Comparison of ENCODE assay signal across 18 cellular contexts in genomic region chr2:85525029-85525428, GRCh38. TPM values are rescaled to one million over a fixed set of nuclear protein-coding genes. Genes with fewer than 3 reads are reported as not detected.
DNase-seq lines count a peak whose midpoint lies in the region; ATAC-seq, FAIRE-seq and TF ChIP-seq lines count a peak whose summit lies in the region.
"Had no signal": no experiment of that assay in that cellular context is flagged by ENCODE, and none has a peak within 500 bp of the region (broad histone marks: within the 10 kb centered on the region; RNA-seq: fewer than 3 reads in every experiment).

No MANE protein-coding gene starts in this region.

- no peaks in the 10 kb centered on the region for H3K27me3 ChIP-seq in H1 (replicated peaks in 1 of 4; ENCODE audit: control insufficient read depth in 3 of 4, extremely low read depth in 1 of 4, insufficient read depth in 3 of 4, low read length in 3 of 4)
- H3K27me3 ChIP-seq in skeletal muscle tissue (ENCODE audit: control insufficient read depth in 3 of 3, insufficient read depth in 3 of 3, low read length in 3 of 3) = no peaks in the 10 kb centered on the region
- no peaks in the 10 kb centered on the region for H3K27me3 ChIP-seq in lower lobe of right lung (ENCODE audit: low read depth)

- H2BK120ac ChIP-seq in H1 (replicated peaks; ENCODE audit: low read depth, low read length) = no peak overlapping the region

- H3K9me3 ChIP-seq in H1 (ENCODE audit: insufficient read depth in 2 of 2, low read depth in 1 of 2, low read length in 1 of 2) (no peaks in the 10 kb centered on the region), skeletal muscle tissue (ENCODE audit: control insufficient read depth in 3 of 3, low read length in 3 of 3) (no peaks in the 10 kb centered on the region), lower lobe of right lung (no peaks in the 10 kb centered on the region)
- H3K9me3 ChIP-seq: psoas muscle had no signal

- no peak overlapping the region for H3K56ac ChIP-seq in H1 (replicated peaks; ENCODE audit: insufficient read length, low read depth, low read length)

- TF ChIP-seq RAD21 in H1 (IDR thresholded peaks at IDR 0.05 in 1 of 2, conservative IDR thresholded peaks at IDR 0.05 in 1 of 2; ENCODE audit: low read depth in 2 of 2, low read length in 2 of 2) = no peak

- TF ChIP-seq EP300 in H1 (IDR thresholded peaks at IDR 0.05; ENCODE audit: borderline replicate concordance in 1 of 2, low read depth in 2 of 2, low read length in 2 of 2) = no peak

- H3K4me3 ChIP-seq in NB4 (ENCODE audit: low read depth, low read length) (peak overlapping the region; percentile 39), H1 (ENCODE audit: extremely low read depth in 1 of 4, insufficient read depth in 2 of 4, low read depth in 3 of 4, low read length in 4 of 4) (no peak overlapping the region), skeletal muscle tissue (ENCODE audit: low read length in 3 of 3) (no peak overlapping the region), lower lobe of right lung (no peak overlapping the region)
- H3K4me3 ChIP-seq: psoas muscle had no signal

- H3K9ac ChIP-seq in H1 (replicated peaks in 1 of 4; ENCODE audit: extremely low read depth in 1 of 4, low read depth in 3 of 4, low read length in 3 of 4) (no peak overlapping the region), skeletal muscle tissue (ENCODE audit: low read depth in 1 of 3, low read length in 3 of 3) (peak overlapping the region in 1 of 3 donors; percentile 33)

- no peak for FAIRE-seq in H1 (lab: Jason Lieb, UNC)
- FAIRE-seq: G401.6, GM18507 had no signal

- peaks cover 12% of the 10 kb centered on the region for H3K27me3 Mint-ChIP-seq in activated T-cell treated with anti-CD3 and anti-CD28 coated beads, Interleukin-2, amount 50 U/mL, for 24 hours

- H2AK5ac ChIP-seq in H1 (ENCODE audit: low read depth, low read length) = no peak overlapping the region; the same call in 1 of the 2 replicates

- no peak overlapping the region for H3K14ac ChIP-seq in H1 (ENCODE audit: insufficient read length)

- no peaks in the 10 kb centered on the region for H3K36me3 ChIP-seq in H1 (ENCODE audit: control insufficient read depth in 2 of 4, insufficient read depth in 4 of 4, low read length in 3 of 4)
- H3K36me3 ChIP-seq in skeletal muscle tissue (ENCODE audit: control insufficient read depth in 3 of 3, insufficient read depth in 3 of 3, low read length in 3 of 3) = no peaks in the 10 kb centered on the region
- no peaks in the 10 kb centered on the region for H3K36me3 ChIP-seq in lower lobe of right lung

- H2BK15ac ChIP-seq in H1 (ENCODE audit: low read length) = no peak overlapping the region

- H3K79me1 ChIP-seq in H1 (ENCODE audit: low read depth, low read length) = no peaks in the 10 kb centered on the region

- no peak for ATAC-seq in lower lobe of right lung

- no peaks in the 10 kb centered on the region for H3K9me3 Mint-ChIP-seq in activated T-cell treated with anti-CD3 and anti-CD28 coated beads, Interleukin-2, amount 50 U/mL, for 24 hours
- H3K9me3 Mint-ChIP-seq: CD4-positive, CD25-positive, alpha-beta regulatory T cell; central memory CD8-positive, alpha-beta T cell; memory B cell; stimulated activated naive CD8-positive, alpha-beta T cell treated with anti-CD3 and anti-CD28 coated beads, Interleukin-15, Interleukin-2, amounts not matched to agents 100 ng/mL and 50 ng/mL, for 24 hours had no signal

- no peaks in the 10 kb centered on the region for H3K79me2 ChIP-seq in H1 (ENCODE audit: control insufficient read depth in 1 of 2, insufficient read depth in 2 of 2, low read length in 2 of 2)

- H4K5ac ChIP-seq in H1 (ENCODE audit: insufficient read length, low read depth, low read length) = no peak overlapping the region

- no peak overlapping the region for H4K91ac ChIP-seq in H1 (replicated peaks; ENCODE audit: insufficient read length, low read length)

- intact Hi-C loops in lower lobe of right lung (cut with DNase I) = no loop called here

- H2BK5ac ChIP-seq in H1 (ENCODE audit: low read depth, low read length) = no peak overlapping the region

- no peak overlapping the region for H3K23ac ChIP-seq in H1 (ENCODE audit: insufficient read length)

- DNase-seq in NB4 (ENCODE audit: low read depth) (peak; percentile 33), H1 (ENCODE audit: low read depth in 1 of 2, low spot score in 2 of 2) (no peak), lower lobe of right lung (no peak), NCI-H526 treated with DMSO at 0.1 percent for 48 hours (lab: John Stamatoyannopoulos, UW) (no peak)
- DNase-seq in activated T-cell treated with anti-CD3 and anti-CD28 coated beads, Interleukin-2, amount 50 U/mL, for 24 hours = no peak
- DNase-seq: activated CD8-positive, alpha-beta memory T cell treated with anti-CD3 and anti-CD28 coated beads for 24 hours; activated naive CD4-positive, alpha-beta T cell treated with Interleukin-2 at 50 U/mL for 16 hours; CD4-positive, CD25-positive, alpha-beta regulatory T cell; HCEC 1CT; NCI-H1048; psoas muscle; T-helper 9 cell had no signal

- H3K4me2 ChIP-seq in H1 (ENCODE audit: insufficient read depth in 1 of 2, low read depth in 2 of 2, low read length in 2 of 2) = no peak overlapping the region

- POLR2A ChIA-PET in H1 (lab: Charles Lee; ENCODE audit: partially characterized antibody) = interaction anchor here (0.7 to 19.1 kb wide), 5 partner anchors 15 to 197 kb away, joined by 3 to 347 read pairs (median 4); partner anchors contain the start of genes MAT2A and TGOLN2

- H3K23me2 ChIP-seq in H1 (ENCODE audit: low read depth, low read length) = no peaks in the 10 kb centered on the region

- no peak overlapping the region for H2BK20ac ChIP-seq in H1 (ENCODE audit: low read length)

- no peak overlapping the region for H3K27ac ChIP-seq in H1 (ENCODE audit: low read depth, low read length)
- H3K27ac ChIP-seq in skeletal muscle tissue (ENCODE audit: low read depth, low read length) = peak overlapping the region; percentile 40
- no peak overlapping the region for H3K27ac ChIP-seq in lower lobe of right lung
- H3K27ac ChIP-seq: psoas muscle had no signal

- H3K18ac ChIP-seq in H1 (ENCODE audit: extremely low read depth, low read length) = 0 out of 2 replicates have a peak overlapping the region, but pooled peaks have one; percentile 29

- H3K4me1 Mint-ChIP-seq in activated T-cell treated with anti-CD3 and anti-CD28 coated beads, Interleukin-2, amount 50 U/mL, for 24 hours (ENCODE audit: low read depth) = no peaks in the 10 kb centered on the region
- H3K4me1 Mint-ChIP-seq: central memory CD8-positive, alpha-beta T cell had no signal

- TF ChIP-seq CTCF in NB4 (IDR thresholded peaks at IDR 0.05; ENCODE audit: low read depth, low read length) (no peak), H1 (IDR thresholded peaks at IDR 0.05; ENCODE audit: control extremely low read depth in 1 of 3, insufficient read depth in 1 of 3, low read depth in 1 of 3, low read length in 3 of 3) (no peak), lower lobe of right lung (IDR thresholded peaks at IDR 0.05) (no peak)

- WGBS in H1 (ENCODE audit: extremely low coverage in 1 of 2, insufficient coverage in 1 of 2, insufficient read length in 1 of 2, insufficient replicate concordance in 2 of 2, low coverage in 1 of 2, low lambda C conversion rate in 2 of 2, missing lambda C conversion rate in 1 of 2), 2 experiments = 78% methylated on average over 5 of the region's 5 CpGs; no CpG with 5 or more reads in 1 of the 2 experiments

- TF ChIP-seq POLR2A in NB4 (IDR thresholded peaks at IDR 0.05; ENCODE audit: extremely low read depth, insufficient read length) (no peak), H1 (IDR thresholded peaks at IDR 0.05; ENCODE audit: control extremely low read depth in 1 of 2, low read depth in 2 of 2, low read length in 2 of 2) (no peak)

- H2BK12ac ChIP-seq in H1 (ENCODE audit: low read depth, low read length) = no peak overlapping the region

- H4K8ac ChIP-seq in H1 (ENCODE audit: extremely low read depth, insufficient read depth, low read length) = no peak overlapping the region

- H3K4me1 ChIP-seq in H1 (replicated peaks in 1 of 4; ENCODE audit: control insufficient read depth in 3 of 4, insufficient read depth in 4 of 4, low read length in 3 of 4) = peaks cover 5 to 12% (median 6%) of the 10 kb centered on the region in 4 experiments; a peak in 5 of 7 replicates
- H3K4me1 ChIP-seq in skeletal muscle tissue (ENCODE audit: control insufficient read depth in 3 of 3, insufficient read depth in 3 of 3, low read length in 3 of 3) = peaks cover 6 to 17% (median 10%) of the 10 kb centered on the region in 3 donors
- peaks cover 16% of the 10 kb centered on the region for H3K4me1 ChIP-seq in lower lobe of right lung
- H3K4me1 ChIP-seq: psoas muscle had no signal

- H4K20me1 ChIP-seq in H1 (replicated peaks in 1 of 2; ENCODE audit: control insufficient read depth in 1 of 2, insufficient read depth in 2 of 2, low read length in 2 of 2) = no peaks in the 10 kb centered on the region

- H3K36me3 Mint-ChIP-seq in activated T-cell treated with anti-CD3 and anti-CD28 coated beads, Interleukin-2, amount 50 U/mL, for 24 hours (ENCODE audit: low read depth) = no peaks in the 10 kb centered on the region
- H3K36me3 Mint-ChIP-seq: CD4-positive, CD25-positive, alpha-beta regulatory T cell; memory B cell had no signal

- no peak overlapping the region for H3K4me3 Mint-ChIP-seq in activated T-cell treated with anti-CD3 and anti-CD28 coated beads, Interleukin-2, amount 50 U/mL, for 24 hours
- H3K4me3 Mint-ChIP-seq: CD4-positive, CD25-positive, alpha-beta regulatory T cell; central memory CD8-positive, alpha-beta T cell; memory B cell; stimulated activated naive CD8-positive, alpha-beta T cell treated with anti-CD3 and anti-CD28 coated beads, Interleukin-15, Interleukin-2, amounts not matched to agents 100 ng/mL and 50 ng/mL, for 24 hours had no signal

- H2AFZ ChIP-seq in H1 (ENCODE audit: low read length) = peak overlapping the region; percentile 86; the same call in 1 of the 2 replicates

- no peak overlapping the region for H3K4ac ChIP-seq in H1 (replicated peaks; ENCODE audit: insufficient read length, low read depth, low read length)

- H3K27ac Mint-ChIP-seq in activated T-cell treated with anti-CD3 and anti-CD28 coated beads, Interleukin-2, amount 50 U/mL, for 24 hours = no peak overlapping the region
- H3K27ac Mint-ChIP-seq: memory B cell; stimulated activated naive CD8-positive, alpha-beta T cell treated with anti-CD3 and anti-CD28 coated beads, Interleukin-15, Interleukin-2, amounts not matched to agents 100 ng/mL and 50 ng/mL, for 24 hours had no signal

- CTCF ChIA-PET in H1 (lab: Charles Lee; ENCODE audit: partially characterized antibody) = interaction anchor here (1.0 to 5.0 kb wide), 5 partner anchors 14 to 154 kb away, joined by 3 to 22 read pairs (median 3); partner anchors contain the start of gene MAT2A

RNA-seq across cellular contexts. Expression of gene MAT2A, which starts 13.9 kb away (rescaled TPM):
- 297 and 307 TPM in 2 replicates for total RNA-seq in H1 (2021; fragmentation: NEBNext Ultra II Directional; extraction: Animal tissue kit (Norgen Biotek cat#: 25700))
- 186 and 255 TPM in 2 replicates for polyA plus RNA-seq in H1 (2011; rRNA removed)
- polyA plus RNA-seq in H1 (2011; cell fraction: cytosol; rRNA removed) = 348 TPM
- polyA plus RNA-seq in H1 (2011; cell fraction: nucleus; rRNA removed) = 3,575 TPM
- 250 to 348 TPM (median 292 TPM) in 4 replicates for polyA plus RNA-seq in H1 (2012, experiment 1 of 2)
- polyA plus RNA-seq in H1 (2012, experiment 2 of 2) = 74.6 TPM
- polyA plus RNA-seq in H1 (2013, experiment 1 of 2) = 311 TPM
- polyA plus RNA-seq in H1 (2013, experiment 2 of 2) = 287 TPM
- polyA minus RNA-seq in H1 (2011; rRNA and poly(A)+ RNA removed) = 323 and 621 TPM in 2 replicates
- 306 TPM for polyA minus RNA-seq in H1 (2011; cell fraction: cytosol; rRNA and poly(A)+ RNA removed)
- polyA minus RNA-seq in H1 (2011; cell fraction: nucleus; rRNA and poly(A)+ RNA removed) = 781 TPM
- total RNA-seq in skeletal muscle tissue (57.9 TPM), lower lobe of right lung (183 TPM)

RNA-seq across cellular contexts. Expression of gene GGCX, which starts 36.3 kb away (rescaled TPM):
- 33.8 and 36.1 TPM in 2 replicates for total RNA-seq in H1 (2021; fragmentation: NEBNext Ultra II Directional; extraction: Animal tissue kit (Norgen Biotek cat#: 25700))
- polyA plus RNA-seq in H1 (2011; rRNA removed) = 29.4 and 47.8 TPM in 2 replicates
- polyA plus RNA-seq in H1 (2011; cell fraction: cytosol; rRNA removed) = 34.9 TPM
- 40.6 TPM for polyA plus RNA-seq in H1 (2011; cell fraction: nucleus; rRNA removed)
- 26.7 to 32.0 TPM (median 29.0 TPM) in 4 replicates for polyA plus RNA-seq in H1 (2012, experiment 1 of 2)
- 31.1 TPM for polyA plus RNA-seq in H1 (2012, experiment 2 of 2)
- polyA plus RNA-seq in H1 (2013, experiment 1 of 2) = 34.0 TPM
- 33.7 TPM for polyA plus RNA-seq in H1 (2013, experiment 2 of 2)
- polyA minus RNA-seq in H1 (2011; rRNA and poly(A)+ RNA removed) = 57.4 and 67.9 TPM in 2 replicates
- 19.6 TPM for polyA minus RNA-seq in H1 (2011; cell fraction: cytosol; rRNA and poly(A)+ RNA removed)
- 45.0 TPM for polyA minus RNA-seq in H1 (2011; cell fraction: nucleus; rRNA and poly(A)+ RNA removed)
- total RNA-seq in skeletal muscle tissue (24.5 TPM), lower lobe of right lung (62.2 TPM)

RNA-seq across cellular contexts. Expression of gene VAMP8, which starts 52.4 kb away (rescaled TPM):
- total RNA-seq in H1 (2021; fragmentation: NEBNext Ultra II Directional; extraction: Animal tissue kit (Norgen Biotek cat#: 25700)) = 34.4 and 38.1 TPM in 2 replicates
- 55.2 and 69.7 TPM in 2 replicates for polyA plus RNA-seq in H1 (2011; rRNA removed)
- 60.1 TPM for polyA plus RNA-seq in H1 (2011; cell fraction: cytosol; rRNA removed)
- 18.0 TPM for polyA plus RNA-seq in H1 (2011; cell fraction: nucleus; rRNA removed)
- 47.6 to 56.1 TPM (median 49.2 TPM) in 4 replicates for polyA plus RNA-seq in H1 (2012, experiment 1 of 2)
- polyA plus RNA-seq in H1 (2012, experiment 2 of 2) = 57.3 TPM
- polyA plus RNA-seq in H1 (2013, experiment 1 of 2) = 59.3 TPM
- 60.5 TPM for polyA plus RNA-seq in H1 (2013, experiment 2 of 2)
- 11.0 and 15.1 TPM in 2 replicates for polyA minus RNA-seq in H1 (2011; rRNA and poly(A)+ RNA removed)
- 6.2 TPM for polyA minus RNA-seq in H1 (2011; cell fraction: cytosol; rRNA and poly(A)+ RNA removed)
- polyA minus RNA-seq in H1 (2011; cell fraction: nucleus; rRNA and poly(A)+ RNA removed) = 5.6 TPM
- total RNA-seq in skeletal muscle tissue (4.7 TPM), lower lobe of right lung (272 TPM)

RNA-seq across cellular contexts. Expression of gene VAMP5, which starts 59.2 kb away (rescaled TPM):
- 4.7 and 5.2 TPM in 2 replicates for total RNA-seq in H1 (2021; fragmentation: NEBNext Ultra II Directional; extraction: Animal tissue kit (Norgen Biotek cat#: 25700))
- polyA plus RNA-seq in H1 (2011; rRNA removed) = 13.4 and 14.2 TPM in 2 replicates
- polyA plus RNA-seq in H1 (2011; cell fraction: cytosol; rRNA removed) = 10.9 TPM
- 11.4 TPM for polyA plus RNA-seq in H1 (2011; cell fraction: nucleus; rRNA removed)
- polyA plus RNA-seq in H1 (2012, experiment 1 of 2) = 4.9 to 9.1 TPM (median 7.5 TPM) in 4 replicates
- 10.2 TPM for polyA plus RNA-seq in H1 (2012, experiment 2 of 2)
- 7.4 TPM for polyA plus RNA-seq in H1 (2013, experiment 1 of 2)
- polyA plus RNA-seq in H1 (2013, experiment 2 of 2) = 7.8 TPM
- 3.0 and 3.4 TPM in 2 replicates for polyA minus RNA-seq in H1 (2011; rRNA and poly(A)+ RNA removed)
- polyA minus RNA-seq in H1 (2011; cell fraction: cytosol; rRNA and poly(A)+ RNA removed) = 1.8 TPM
- not detected for polyA minus RNA-seq in H1 (2011; cell fraction: nucleus; rRNA and poly(A)+ RNA removed)
- 17.7 TPM for total RNA-seq in skeletal muscle tissue
- total RNA-seq in lower lobe of right lung = 87.0 TPM
